Comparison of ENCODE assay signal across 1 cellular context in the genomic region with DNA sequence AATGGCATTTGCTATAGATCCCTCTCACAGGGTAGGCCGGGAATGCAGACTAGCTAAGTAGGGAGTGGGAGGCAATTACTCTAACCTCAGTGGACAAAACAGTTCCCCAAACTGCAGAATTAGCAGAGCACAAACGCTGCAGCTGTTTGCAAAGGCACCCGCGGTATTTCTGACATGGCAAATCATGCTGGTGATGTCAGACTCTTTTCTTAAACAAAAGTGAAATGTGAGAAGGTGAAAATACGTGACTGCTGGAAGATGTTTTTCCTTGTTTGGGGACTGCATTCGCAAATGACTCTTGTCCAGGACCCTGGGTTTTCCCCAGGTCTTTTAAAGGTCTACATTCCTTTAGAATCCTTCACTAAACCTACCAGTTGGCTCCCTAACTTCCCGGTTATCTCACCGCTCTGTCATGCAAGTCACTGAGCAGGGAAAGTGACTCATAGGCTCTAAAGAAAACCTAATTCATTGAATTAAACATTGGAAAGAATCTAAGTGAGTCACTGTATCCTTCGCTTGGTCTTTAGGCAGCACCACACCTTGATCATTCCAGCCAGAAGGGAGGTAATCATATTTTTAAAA.
TF ChIP-seq lines count a peak whose summit lies in the region.

No MANE protein-coding gene starts in this region.

TF ChIP-seq in HEK293, 187 proteins besides CTCF, POLR2A, EP300 and RAD21 (continued from another document and continues in another):
- TF ChIP-seq, protein P1, sequence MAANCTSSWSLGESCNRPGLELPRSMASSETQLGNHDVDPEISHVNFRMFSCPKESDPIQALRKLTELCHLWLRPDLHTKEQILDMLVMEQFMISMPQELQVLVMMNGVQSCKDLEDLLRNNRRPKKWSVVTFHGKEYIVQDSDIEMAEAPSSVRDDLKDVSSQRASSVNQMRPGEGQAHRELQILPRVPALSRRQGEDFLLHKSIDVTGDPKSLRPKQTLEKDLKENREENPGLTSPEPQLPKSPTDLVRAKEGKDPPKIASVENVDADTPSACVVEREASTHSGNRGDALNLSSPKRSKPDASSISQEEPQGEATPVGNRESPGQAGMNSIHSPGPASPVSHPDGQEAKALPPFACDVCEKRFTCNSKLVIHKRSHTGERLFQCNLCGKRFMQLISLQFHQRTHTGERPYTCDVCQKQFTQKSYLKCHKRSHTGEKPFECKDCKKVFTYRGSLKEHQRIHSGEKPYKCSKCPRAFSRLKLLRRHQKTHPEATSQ (tag by site-specific recombination; IDR thresholded peaks at IDR 0.05), result no peak
- TF ChIP-seq ZNF654 (tag by site-specific recombination; IDR thresholded peaks at IDR 0.05; ENCODE audit: low read depth), result no peak; the same call in none of the 2 replicates
- TF ChIP-seq GLI2 (tag by site-specific recombination; IDR thresholded peaks at IDR 0.05; ENCODE audit: borderline replicate concordance, low read depth), result 0 out of 2 replicates have a peak, but pooled peaks have one; percentile 41
- TF ChIP-seq, protein P2, sequence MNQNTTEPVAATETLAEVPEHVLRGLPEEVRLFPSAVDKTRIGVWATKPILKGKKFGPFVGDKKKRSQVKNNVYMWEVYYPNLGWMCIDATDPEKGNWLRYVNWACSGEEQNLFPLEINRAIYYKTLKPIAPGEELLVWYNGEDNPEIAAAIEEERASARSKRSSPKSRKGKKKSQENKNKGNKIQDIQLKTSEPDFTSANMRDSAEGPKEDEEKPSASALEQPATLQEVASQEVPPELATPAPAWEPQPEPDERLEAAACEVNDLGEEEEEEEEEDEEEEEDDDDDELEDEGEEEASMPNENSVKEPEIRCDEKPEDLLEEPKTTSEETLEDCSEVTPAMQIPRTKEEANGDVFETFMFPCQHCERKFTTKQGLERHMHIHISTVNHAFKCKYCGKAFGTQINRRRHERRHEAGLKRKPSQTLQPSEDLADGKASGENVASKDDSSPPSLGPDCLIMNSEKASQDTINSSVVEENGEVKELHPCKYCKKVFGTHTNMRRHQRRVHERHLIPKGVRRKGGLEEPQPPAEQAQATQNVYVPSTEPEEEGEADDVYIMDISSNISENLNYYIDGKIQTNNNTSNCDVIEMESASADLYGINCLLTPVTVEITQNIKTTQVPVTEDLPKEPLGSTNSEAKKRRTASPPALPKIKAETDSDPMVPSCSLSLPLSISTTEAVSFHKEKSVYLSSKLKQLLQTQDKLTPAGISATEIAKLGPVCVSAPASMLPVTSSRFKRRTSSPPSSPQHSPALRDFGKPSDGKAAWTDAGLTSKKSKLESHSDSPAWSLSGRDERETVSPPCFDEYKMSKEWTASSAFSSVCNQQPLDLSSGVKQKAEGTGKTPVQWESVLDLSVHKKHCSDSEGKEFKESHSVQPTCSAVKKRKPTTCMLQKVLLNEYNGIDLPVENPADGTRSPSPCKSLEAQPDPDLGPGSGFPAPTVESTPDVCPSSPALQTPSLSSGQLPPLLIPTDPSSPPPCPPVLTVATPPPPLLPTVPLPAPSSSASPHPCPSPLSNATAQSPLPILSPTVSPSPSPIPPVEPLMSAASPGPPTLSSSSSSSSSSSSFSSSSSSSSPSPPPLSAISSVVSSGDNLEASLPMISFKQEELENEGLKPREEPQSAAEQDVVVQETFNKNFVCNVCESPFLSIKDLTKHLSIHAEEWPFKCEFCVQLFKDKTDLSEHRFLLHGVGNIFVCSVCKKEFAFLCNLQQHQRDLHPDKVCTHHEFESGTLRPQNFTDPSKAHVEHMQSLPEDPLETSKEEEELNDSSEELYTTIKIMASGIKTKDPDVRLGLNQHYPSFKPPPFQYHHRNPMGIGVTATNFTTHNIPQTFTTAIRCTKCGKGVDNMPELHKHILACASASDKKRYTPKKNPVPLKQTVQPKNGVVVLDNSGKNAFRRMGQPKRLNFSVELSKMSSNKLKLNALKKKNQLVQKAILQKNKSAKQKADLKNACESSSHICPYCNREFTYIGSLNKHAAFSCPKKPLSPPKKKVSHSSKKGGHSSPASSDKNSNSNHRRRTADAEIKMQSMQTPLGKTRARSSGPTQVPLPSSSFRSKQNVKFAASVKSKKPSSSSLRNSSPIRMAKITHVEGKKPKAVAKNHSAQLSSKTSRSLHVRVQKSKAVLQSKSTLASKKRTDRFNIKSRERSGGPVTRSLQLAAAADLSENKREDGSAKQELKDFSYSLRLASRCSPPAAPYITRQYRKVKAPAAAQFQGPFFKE (tag by site-specific recombination; IDR thresholded peaks at IDR 0.05; ENCODE audit: borderline replicate concordance), result no peak
- TF ChIP-seq ZNF211 (tag by site-specific recombination; IDR thresholded peaks at IDR 0.05; ENCODE audit: low read depth), result no peak
- TF ChIP-seq, protein P3, sequence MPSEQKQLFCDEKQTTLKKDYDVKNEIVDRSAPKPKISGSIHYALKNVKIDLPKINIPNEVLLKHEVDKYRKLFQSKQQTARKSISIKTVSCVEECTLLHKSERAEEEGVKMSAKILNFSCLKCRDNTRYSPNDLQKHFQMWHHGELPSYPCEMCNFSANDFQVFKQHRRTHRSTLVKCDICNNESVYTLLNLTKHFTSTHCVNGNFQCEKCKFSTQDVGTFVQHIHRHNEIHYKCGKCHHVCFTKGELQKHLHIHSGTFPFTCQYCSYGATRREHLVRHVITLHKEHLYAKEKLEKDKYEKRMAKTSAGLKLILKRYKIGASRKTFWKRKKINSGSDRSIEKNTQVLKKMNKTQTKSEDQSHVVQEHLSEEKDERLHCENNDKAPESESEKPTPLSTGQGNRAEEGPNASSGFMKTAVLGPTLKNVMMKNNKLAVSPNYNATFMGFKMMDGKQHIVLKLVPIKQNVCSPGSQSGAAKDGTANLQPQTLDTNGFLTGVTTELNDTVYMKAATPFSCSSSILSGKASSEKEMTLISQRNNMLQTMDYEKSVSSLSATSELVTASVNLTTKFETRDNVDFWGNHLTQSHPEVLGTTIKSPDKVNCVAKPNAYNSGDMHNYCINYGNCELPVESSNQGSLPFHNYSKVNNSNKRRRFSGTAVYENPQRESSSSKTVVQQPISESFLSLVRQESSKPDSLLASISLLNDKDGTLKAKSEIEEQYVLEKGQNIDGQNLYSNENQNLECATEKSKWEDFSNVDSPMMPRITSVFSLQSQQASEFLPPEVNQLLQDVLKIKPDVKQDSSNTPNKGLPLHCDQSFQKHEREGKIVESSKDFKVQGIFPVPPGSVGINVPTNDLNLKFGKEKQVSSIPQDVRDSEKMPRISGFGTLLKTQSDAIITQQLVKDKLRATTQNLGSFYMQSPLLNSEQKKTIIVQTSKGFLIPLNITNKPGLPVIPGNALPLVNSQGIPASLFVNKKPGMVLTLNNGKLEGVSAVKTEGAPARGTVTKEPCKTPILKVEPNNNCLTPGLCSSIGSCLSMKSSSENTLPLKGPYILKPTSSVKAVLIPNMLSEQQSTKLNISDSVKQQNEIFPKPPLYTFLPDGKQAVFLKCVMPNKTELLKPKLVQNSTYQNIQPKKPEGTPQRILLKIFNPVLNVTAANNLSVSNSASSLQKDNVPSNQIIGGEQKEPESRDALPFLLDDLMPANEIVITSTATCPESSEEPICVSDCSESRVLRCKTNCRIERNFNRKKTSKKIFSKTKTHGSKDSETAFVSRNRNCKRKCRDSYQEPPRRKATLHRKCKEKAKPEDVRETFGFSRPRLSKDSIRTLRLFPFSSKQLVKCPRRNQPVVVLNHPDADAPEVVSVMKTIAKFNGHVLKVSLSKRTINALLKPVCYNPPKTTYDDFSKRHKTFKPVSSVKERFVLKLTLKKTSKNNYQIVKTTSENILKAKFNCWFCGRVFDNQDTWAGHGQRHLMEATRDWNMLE (tag by site-specific recombination; conservative IDR thresholded peaks at IDR 0.05; ENCODE audit: low read depth), result 0 out of 2 replicates have a peak, but pooled peaks have one; percentile 14
- TF ChIP-seq, protein P4, sequence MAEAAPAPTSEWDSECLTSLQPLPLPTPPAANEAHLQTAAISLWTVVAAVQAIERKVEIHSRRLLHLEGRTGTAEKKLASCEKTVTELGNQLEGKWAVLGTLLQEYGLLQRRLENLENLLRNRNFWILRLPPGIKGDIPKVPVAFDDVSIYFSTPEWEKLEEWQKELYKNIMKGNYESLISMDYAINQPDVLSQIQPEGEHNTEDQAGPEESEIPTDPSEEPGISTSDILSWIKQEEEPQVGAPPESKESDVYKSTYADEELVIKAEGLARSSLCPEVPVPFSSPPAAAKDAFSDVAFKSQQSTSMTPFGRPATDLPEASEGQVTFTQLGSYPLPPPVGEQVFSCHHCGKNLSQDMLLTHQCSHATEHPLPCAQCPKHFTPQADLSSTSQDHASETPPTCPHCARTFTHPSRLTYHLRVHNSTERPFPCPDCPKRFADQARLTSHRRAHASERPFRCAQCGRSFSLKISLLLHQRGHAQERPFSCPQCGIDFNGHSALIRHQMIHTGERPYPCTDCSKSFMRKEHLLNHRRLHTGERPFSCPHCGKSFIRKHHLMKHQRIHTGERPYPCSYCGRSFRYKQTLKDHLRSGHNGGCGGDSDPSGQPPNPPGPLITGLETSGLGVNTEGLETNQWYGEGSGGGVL (tag by site-specific recombination; IDR thresholded peaks at IDR 0.05), result 0 out of 2 replicates have a peak, but pooled peaks have one; percentile 6
- TF ChIP-seq ZNF792 (tag by site-specific recombination; IDR thresholded peaks at IDR 0.05), result no peak
- TF ChIP-seq ZNF664 (tag by site-specific recombination; IDR thresholded peaks at IDR 0.05), result peak; percentile 58; the same call in 1 of the 2 replicates
- no peak for TF ChIP-seq ZFP3 (tag by site-specific recombination; IDR thresholded peaks at IDR 0.05; ENCODE audit: low read depth)
- TF ChIP-seq, protein P5, sequence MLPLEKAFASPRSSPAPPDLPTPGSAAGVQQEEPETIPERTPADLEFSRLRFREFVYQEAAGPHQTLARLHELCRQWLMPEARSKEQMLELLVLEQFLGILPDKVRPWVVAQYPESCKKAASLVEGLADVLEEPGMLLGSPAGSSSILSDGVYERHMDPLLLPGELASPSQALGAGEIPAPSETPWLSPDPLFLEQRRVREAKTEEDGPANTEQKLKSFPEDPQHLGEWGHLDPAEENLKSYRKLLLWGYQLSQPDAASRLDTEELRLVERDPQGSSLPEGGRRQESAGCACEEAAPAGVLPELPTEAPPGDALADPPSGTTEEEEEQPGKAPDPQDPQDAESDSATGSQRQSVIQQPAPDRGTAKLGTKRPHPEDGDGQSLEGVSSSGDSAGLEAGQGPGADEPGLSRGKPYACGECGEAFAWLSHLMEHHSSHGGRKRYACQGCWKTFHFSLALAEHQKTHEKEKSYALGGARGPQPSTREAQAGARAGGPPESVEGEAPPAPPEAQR (tag by site-specific recombination; IDR thresholded peaks at IDR 0.05), result no peak
- no peak for TF ChIP-seq ZNF621 (tag by site-specific recombination; IDR thresholded peaks at IDR 0.05)
- no peak for TF ChIP-seq ZNF416 (tag by site-specific recombination; IDR thresholded peaks at IDR 0.05)
- TF ChIP-seq ZNF2 (tag by site-specific recombination; IDR thresholded peaks at IDR 0.05), result peak; percentile 79
- no peak for TF ChIP-seq ZNF521 (tag by site-specific recombination; IDR thresholded peaks at IDR 0.05)
- TF ChIP-seq ZNF510 (tag by site-specific recombination; IDR thresholded peaks at IDR 0.05; ENCODE audit: insufficient replicate concordance), result no peak
- TF ChIP-seq ZNF549 (tag by site-specific recombination; IDR thresholded peaks at IDR 0.05), result no peak
- no peak for TF ChIP-seq MZF1 (tag by site-specific recombination; IDR thresholded peaks at IDR 0.05; ENCODE audit: borderline replicate concordance)
- no peak for TF ChIP-seq ZNF670 (tag by site-specific recombination; IDR thresholded peaks at IDR 0.05; ENCODE audit: low read depth)
- TF ChIP-seq RBAK (tag by site-specific recombination; IDR thresholded peaks at IDR 0.05), result no peak
- TF ChIP-seq, protein P6, sequence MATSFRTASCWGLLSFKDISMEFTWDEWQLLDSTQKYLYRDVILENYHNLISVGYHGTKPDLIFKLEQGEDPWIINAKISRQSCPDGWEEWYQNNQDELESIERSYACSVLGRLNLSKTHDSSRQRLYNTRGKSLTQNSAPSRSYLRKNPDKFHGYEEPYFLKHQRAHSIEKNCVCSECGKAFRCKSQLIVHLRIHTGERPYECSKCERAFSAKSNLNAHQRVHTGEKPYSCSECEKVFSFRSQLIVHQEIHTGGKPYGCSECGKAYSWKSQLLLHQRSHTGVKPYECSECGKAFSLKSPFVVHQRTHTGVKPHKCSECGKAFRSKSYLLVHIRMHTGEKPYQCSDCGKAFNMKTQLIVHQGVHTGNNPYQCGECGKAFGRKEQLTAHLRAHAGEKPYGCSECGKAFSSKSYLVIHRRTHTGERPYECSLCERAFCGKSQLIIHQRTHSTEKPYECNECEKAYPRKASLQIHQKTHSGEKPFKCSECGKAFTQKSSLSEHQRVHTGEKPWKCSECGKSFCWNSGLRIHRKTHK (tag by site-specific recombination; IDR thresholded peaks at IDR 0.05), result no peak
- TF ChIP-seq GFI1B (tag by site-specific recombination; IDR thresholded peaks at IDR 0.05), result no peak
- TF ChIP-seq ZBTB21 (tag by site-specific recombination; IDR thresholded peaks at IDR 0.05), result peak; percentile 76
- peak; percentile 89 for TF ChIP-seq ZNF324 (tag by site-specific recombination; IDR thresholded peaks at IDR 0.05)
- TF ChIP-seq ZNF292 (tag by site-specific recombination; IDR thresholded peaks at IDR 0.05; ENCODE audit: borderline replicate concordance, low read depth), result no peak
- TF ChIP-seq HOXC10 (CRISPR knock-in tag; IDR thresholded peaks at IDR 0.05), result no peak
- TF ChIP-seq ZNF366 (tag by site-specific recombination; conservative IDR thresholded peaks at IDR 0.05), result peak; percentile 92
- peak; percentile 90 for TF ChIP-seq SP7 (tag by site-specific recombination; IDR thresholded peaks at IDR 0.05)
- TF ChIP-seq MEIS1 (CRISPR knock-in tag; IDR thresholded peaks at IDR 0.05; ENCODE audit: borderline replicate concordance), result no peak
- TF ChIP-seq, protein P7, sequence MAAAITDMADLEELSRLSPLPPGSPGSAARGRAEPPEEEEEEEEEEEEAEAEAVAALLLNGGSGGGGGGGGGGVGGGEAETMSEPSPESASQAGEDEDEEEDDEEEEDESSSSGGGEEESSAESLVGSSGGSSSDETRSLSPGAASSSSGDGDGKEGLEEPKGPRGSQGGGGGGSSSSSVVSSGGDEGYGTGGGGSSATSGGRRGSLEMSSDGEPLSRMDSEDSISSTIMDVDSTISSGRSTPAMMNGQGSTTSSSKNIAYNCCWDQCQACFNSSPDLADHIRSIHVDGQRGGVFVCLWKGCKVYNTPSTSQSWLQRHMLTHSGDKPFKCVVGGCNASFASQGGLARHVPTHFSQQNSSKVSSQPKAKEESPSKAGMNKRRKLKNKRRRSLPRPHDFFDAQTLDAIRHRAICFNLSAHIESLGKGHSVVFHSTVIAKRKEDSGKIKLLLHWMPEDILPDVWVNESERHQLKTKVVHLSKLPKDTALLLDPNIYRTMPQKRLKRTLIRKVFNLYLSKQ (tag by site-specific recombination; IDR thresholded peaks at IDR 0.05; ENCODE audit: borderline replicate concordance), result no peak
- TF ChIP-seq, protein P8, sequence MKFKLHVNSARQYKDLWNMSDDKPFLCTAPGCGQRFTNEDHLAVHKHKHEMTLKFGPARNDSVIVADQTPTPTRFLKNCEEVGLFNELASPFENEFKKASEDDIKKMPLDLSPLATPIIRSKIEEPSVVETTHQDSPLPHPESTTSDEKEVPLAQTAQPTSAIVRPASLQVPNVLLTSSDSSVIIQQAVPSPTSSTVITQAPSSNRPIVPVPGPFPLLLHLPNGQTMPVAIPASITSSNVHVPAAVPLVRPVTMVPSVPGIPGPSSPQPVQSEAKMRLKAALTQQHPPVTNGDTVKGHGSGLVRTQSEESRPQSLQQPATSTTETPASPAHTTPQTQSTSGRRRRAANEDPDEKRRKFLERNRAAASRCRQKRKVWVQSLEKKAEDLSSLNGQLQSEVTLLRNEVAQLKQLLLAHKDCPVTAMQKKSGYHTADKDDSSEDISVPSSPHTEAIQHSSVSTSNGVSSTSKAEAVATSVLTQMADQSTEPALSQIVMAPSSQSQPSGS (tag by site-specific recombination; IDR thresholded peaks at IDR 0.05; ENCODE audit: low read depth), result peak; percentile 60; the same call in 1 of the 2 replicates
- peak; percentile 42; the same call in 1 of the 2 replicates for TF ChIP-seq ZSCAN30 (tag by site-specific recombination; IDR thresholded peaks at IDR 0.05)
- TF ChIP-seq ZNF624 (tag by site-specific recombination; IDR thresholded peaks at IDR 0.05), result no peak
- no peak for TF ChIP-seq GLI4 (tag by site-specific recombination; IDR thresholded peaks at IDR 0.05)
- TF ChIP-seq ZNF146 (tag by site-specific recombination; IDR thresholded peaks at IDR 0.05), result no peak
- TF ChIP-seq ZNF776 (tag by site-specific recombination; IDR thresholded peaks at IDR 0.05; ENCODE audit: borderline replicate concordance), result no peak
